11 cellular contexts compared by ENCODE assay signal in the genomic region with DNA sequence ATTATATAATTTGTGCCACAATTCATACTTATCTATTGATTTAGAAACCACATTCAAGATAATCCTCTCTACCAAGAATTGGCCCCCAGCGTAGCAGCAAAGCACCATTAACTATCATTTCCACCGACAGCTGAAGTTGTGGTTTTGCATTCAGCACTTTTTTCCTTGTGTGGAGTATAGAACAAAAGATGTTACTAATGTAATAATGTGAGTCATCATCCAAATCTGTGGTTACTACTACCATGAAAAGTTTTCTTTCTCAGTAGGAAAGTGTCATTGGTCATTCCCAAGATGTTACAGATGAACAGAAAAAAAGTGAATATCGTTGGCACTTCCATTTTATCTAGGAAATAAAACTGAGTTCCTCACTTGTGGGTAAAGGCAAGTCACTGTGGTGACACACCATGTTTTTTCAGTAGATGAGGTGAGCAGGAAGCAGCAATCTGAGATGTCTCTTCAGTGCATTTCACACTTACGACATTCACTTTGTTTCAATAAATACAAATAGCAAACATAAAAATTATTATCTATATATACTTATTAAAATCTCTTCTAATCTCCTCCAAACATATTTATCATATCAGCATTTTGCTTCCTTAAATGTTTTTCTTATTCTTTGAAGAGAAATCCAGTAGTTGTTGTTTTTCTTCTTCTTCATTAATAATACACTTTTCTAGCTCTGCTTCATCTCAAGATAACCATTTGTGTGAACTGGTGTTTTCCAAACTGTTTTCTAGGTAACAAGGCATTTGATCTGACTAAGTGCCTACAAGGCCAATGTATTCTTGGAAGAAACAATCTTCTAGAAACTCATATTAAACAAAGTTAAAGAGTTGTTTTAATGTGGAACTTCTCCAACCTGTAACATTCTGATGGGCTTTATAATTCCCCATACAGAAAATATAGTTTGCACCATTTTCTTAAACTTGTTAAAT. TPM values are rescaled to one million over a fixed set of nuclear protein-coding genes. Genes with fewer than 3 reads are reported as not detected.
DNase-seq lines count a peak whose midpoint lies in the region; ATAC-seq and TF ChIP-seq lines count a peak whose summit lies in the region.
"Had no signal": no experiment of that assay in that cellular context is flagged by ENCODE, and none has a peak within 500 bp of the region (broad histone marks: within the 10 kb centered on the region; RNA-seq: fewer than 3 reads in every experiment).

No MANE protein-coding gene starts in this region.

- no peaks in the 10 kb centered on the region for H4K20me1 ChIP-seq in KMS-11 (ENCODE audit: insufficient read depth)

- no peaks in the 10 kb centered on the region for H3K36me3 Mint-ChIP-seq in activated T-helper 2 cell treated with anti-CD3 and anti-CD28 coated beads, Interferon-gamma antibody, Interleukin-2, Interleukin-4, amounts not matched to agents 10 μg/mL and 5 μg/mL and 100 μg/mL, durations not matched to agents 14 hours and 24 hours and 36 hours (ENCODE audit: low read depth)

- H3K4me3 Mint-ChIP-seq in activated T-helper 2 cell treated with anti-CD3 and anti-CD28 coated beads, Interferon-gamma antibody, Interleukin-2, Interleukin-4, amounts not matched to agents 10 μg/mL and 5 μg/mL and 100 μg/mL, durations not matched to agents 14 hours and 24 hours and 36 hours (ENCODE audit: low read depth) = no peak overlapping the region

- H3K27ac ChIP-seq in KMS-11 (peak overlapping the region; percentile 17; the same call in 1 of the 2 replicates), heart left ventricle (no peak overlapping the region)
- H3K27ac ChIP-seq: heart right ventricle had no signal

- 79 to 87% (median 83%) methylated on average over 4 of the region's 4 CpGs for WGBS in heart left ventricle, 4 donors

- no peak overlapping the region for H2AFZ ChIP-seq in KMS-11 (ENCODE audit: low read depth)

- intact Hi-C loops in activated T-helper 2 cell treated with anti-CD3 and anti-CD28 coated beads, Interferon-gamma antibody, Interleukin-2, Interleukin-4, amounts not matched to agents 10 μg/mL and 5 μg/mL and 100 μg/mL, durations not matched to agents 14 hours and 24 hours and 36 hours (cut with micrococcal nuclease) = loop anchor here (1.0 to 10.0 kb wide), 3 partner anchors 51 to 385 kb away; no protein-coding TSS in a partner anchor
- intact Hi-C loops in heart left ventricle (cut with DNase I) = no loop called here

- H3K36me3 ChIP-seq in KMS-11 (ENCODE audit: insufficient read depth) = no peaks in the 10 kb centered on the region
- H3K36me3 ChIP-seq in heart left ventricle = no peaks in the 10 kb centered on the region
- H3K36me3 ChIP-seq: heart right ventricle had no signal

- H3K27me3 Mint-ChIP-seq in activated T-helper 2 cell treated with anti-CD3 and anti-CD28 coated beads, Interferon-gamma antibody, Interleukin-2, Interleukin-4, amounts not matched to agents 10 μg/mL and 5 μg/mL and 100 μg/mL, durations not matched to agents 14 hours and 24 hours and 36 hours (ENCODE audit: low read depth) = peaks cover 53% of the 10 kb centered on the region

- H3K4me1 ChIP-seq in KMS-11 (ENCODE audit: low read depth, poor library complexity, severe bottlenecking) (peaks cover 21% of the 10 kb centered on the region), heart left ventricle (no peaks in the 10 kb centered on the region)
- H3K4me1 ChIP-seq: heart right ventricle had no signal

- peak overlapping the region; percentile 56 for H3K27ac Mint-ChIP-seq in activated T-helper 2 cell treated with anti-CD3 and anti-CD28 coated beads, Interferon-gamma antibody, Interleukin-2, Interleukin-4, amounts not matched to agents 10 μg/mL and 5 μg/mL and 100 μg/mL, durations not matched to agents 14 hours and 24 hours and 36 hours

- H3K27me3 ChIP-seq in KMS-11 (ENCODE audit: insufficient read depth, low read depth) (no peaks in the 10 kb centered on the region), heart left ventricle (peaks cover 0 to 3% (median 0%) of the 10 kb centered on the region in 9 donors)

- DNase-seq in AG09309 (ENCODE audit: low read depth) (peak; percentile 18), kidney tubule cell (ENCODE audit: low spot score) (peak; percentile 75), heart left ventricle (no peak), NCI-H446 treated with DMSO at 0.1 percent for 48 hours (lab: John Stamatoyannopoulos, UW) (no peak), OCI-M2 (lab: John Stamatoyannopoulos, UW; ENCODE audit: unreplicated experiment) (no peak), mucosa of gallbladder (ENCODE audit: low spot score) (no peak)
- no peak for DNase-seq in activated T-helper 2 cell treated with anti-CD3 and anti-CD28 coated beads, Interferon-gamma antibody, Interleukin-2, Interleukin-4, amounts not matched to agents 10 μg/mL and 5 μg/mL and 100 μg/mL, durations not matched to agents 14 hours and 24 hours and 36 hours (ENCODE audit: low spot score)
- DNase-seq: heart right ventricle had no signal

- no peak overlapping the region for H3K9ac ChIP-seq in KMS-11

- H3K4me1 Mint-ChIP-seq in activated T-helper 2 cell treated with anti-CD3 and anti-CD28 coated beads, Interferon-gamma antibody, Interleukin-2, Interleukin-4, amounts not matched to agents 10 μg/mL and 5 μg/mL and 100 μg/mL, durations not matched to agents 14 hours and 24 hours and 36 hours (ENCODE audit: low read depth) = peaks cover 16% of the 10 kb centered on the region

- peak overlapping the region; percentile 46 for H3K4me2 ChIP-seq in KMS-11

- no peak for TF ChIP-seq CTCF in AG09309 (IDR thresholded peaks at IDR 0.05; ENCODE audit: control insufficient read depth, insufficient read depth, low read depth, low read length, missing control alignments)
- no peak for TF ChIP-seq CTCF in KMS-11 (conservative IDR thresholded peaks at IDR 0.05; ENCODE audit: low read depth, low read length)
- TF ChIP-seq CTCF in heart left ventricle (IDR thresholded peaks at IDR 0.05) = no peak

- no peak overlapping the region for H3K4me3 ChIP-seq in AG09309 (ENCODE audit: control insufficient read depth, low read depth, low read length)
- no peak overlapping the region for H3K4me3 ChIP-seq in KMS-11 (IDR thresholded peaks at IDR 0.05; ENCODE audit: insufficient read depth, low read depth, low read length)
- H3K4me3 ChIP-seq in heart left ventricle = no peak overlapping the region
- H3K4me3 ChIP-seq: heart right ventricle had no signal

- ATAC-seq in heart left ventricle = no peak
- ATAC-seq: heart right ventricle had no signal

- H3K79me2 ChIP-seq in KMS-11 (ENCODE audit: insufficient read depth, low read depth) = no peaks in the 10 kb centered on the region

- H3K9me3 Mint-ChIP-seq in activated T-helper 2 cell treated with anti-CD3 and anti-CD28 coated beads, Interferon-gamma antibody, Interleukin-2, Interleukin-4, amounts not matched to agents 10 μg/mL and 5 μg/mL and 100 μg/mL, durations not matched to agents 14 hours and 24 hours and 36 hours = no peaks in the 10 kb centered on the region

- no peak for TF ChIP-seq POLR2A in heart left ventricle (IDR thresholded peaks at IDR 0.05)

- H3K9me3 ChIP-seq in heart left ventricle = no peaks in the 10 kb centered on the region
- H3K9me3 ChIP-seq: heart right ventricle had no signal

RNA-seq across cellular contexts. Expression of gene IFNG, which starts 30.5 kb away (rescaled TPM):
- 46.0 and 46.3 TPM in 2 replicates for total RNA-seq in activated T-helper 2 cell treated with anti-CD3 and anti-CD28 coated beads, Interferon-gamma antibody, Interleukin-2, Interleukin-4, amounts not matched to agents 10 μg/mL and 5 μg/mL and 100 μg/mL, durations not matched to agents 14 hours and 24 hours and 36 hours
- total RNA-seq in heart left ventricle (1 to 10 TPM in 1 of 9 donors, under 1 TPM in 1, not detected in 7; 0.20 to 1.3 TPM), mucosa of gallbladder (0.66 TPM)
- polyA plus RNA-seq in heart left ventricle = not detected
- total RNA-seq: pulmonary artery endothelial cell, urinary bladder had no signal
- polyA plus RNA-seq: heart right ventricle, urinary bladder had no signal

RNA-seq across cellular contexts. Expression of gene IL26, which starts 35.6 kb away (rescaled TPM):
- 0.27 and 0.30 TPM in 2 replicates for total RNA-seq in activated T-helper 2 cell treated with anti-CD3 and anti-CD28 coated beads, Interferon-gamma antibody, Interleukin-2, Interleukin-4, amounts not matched to agents 10 μg/mL and 5 μg/mL and 100 μg/mL, durations not matched to agents 14 hours and 24 hours and 36 hours
- not detected for total RNA-seq in heart left ventricle
- polyA plus RNA-seq in heart left ventricle = not detected
- total RNA-seq in mucosa of gallbladder = not detected
- total RNA-seq: heart right ventricle, pulmonary artery endothelial cell, urinary bladder had no signal
- polyA plus RNA-seq: heart right ventricle had no signal

Comparison
In these comparisons a context has a peak if more than half of its experiments do, and no peak if none do; other contexts are left out.
1. DNase-seq: peak in AG09309 (single experiment) and kidney tubule cell (single experiment); none in activated T-helper 2 cell treated with anti-CD3 and anti-CD28 coated beads, Interferon-gamma antibody, Interleukin-2, Interleukin-4, amounts not matched to agents 10 μg/mL and 5 μg/mL and 100 μg/mL, durations not matched to agents 14 hours and 24 hours and 36 hours (single experiment), heart left ventricle (0 of 5), NCI-H446 treated with DMSO at 0.1 percent for 48 hours (single experiment), OCI-M2 (single experiment) and mucosa of gallbladder (single experiment).
2. RNA of gene IFNG, which starts 30.5 kb away (total RNA-seq): 46.0 to 46.3 TPM in activated T-helper 2 cell treated with anti-CD3 and anti-CD28 coated beads, Interferon-gamma antibody, Interleukin-2, Interleukin-4, amounts not matched to agents 10 μg/mL and 5 μg/mL and 100 μg/mL, durations not matched to agents 14 hours and 24 hours and 36 hours; 0.66 TPM in mucosa of gallbladder (single experiment) and 0.20 to 1.3 TPM in heart left ventricle; every median in the first group is over 10 times any median in the second.